In genomic region chr7:84591897-84592296, GRCh38 we compare ENCODE assay signal across 29 cellular contexts.
"Had no signal": no experiment of that assay in that cellular context is flagged by ENCODE, and none has a peak within 500 bp of the region (broad histone marks: within the 10 kb centered on the region; RNA-seq: fewer than 3 reads in every experiment).

No MANE protein-coding gene starts in this region.

- H3K36me3 ChIP-seq: colonic mucosa, esophagus muscularis mucosa, esophagus squamous epithelium, gastrocnemius medialis, gastroesophageal sphincter, heart left ventricle, heart right ventricle had no signal

- H3K27ac Mint-ChIP-seq: dendritic cell treated with granulocyte-macrophage colony-stimulating factor and Interleukin-4, amounts not matched to agents 40 ng/mL and 50 ng/mL, for 4 days; effector memory CD8-positive, alpha-beta T cell; endodermal cell had no signal

- FAIRE-seq: colon, endometrium, endothelial cell of umbilical vein, frontal cortex had no signal

- ATAC-seq: effector memory CD8-positive, alpha-beta T cell; esophagus mucosa; foreskin keratinocyte; gastrocnemius medialis; gastroesophageal sphincter; heart left ventricle; heart right ventricle had no signal

- H3K4me1 Mint-ChIP-seq: endodermal cell had no signal

- H3K4me1 ChIP-seq: colonic mucosa, esophagus muscularis mucosa, gastrocnemius medialis, gastroesophageal sphincter, heart left ventricle, heart right ventricle had no signal

- H3K4me3 ChIP-seq: colonic mucosa, coronary artery, dorsolateral prefrontal cortex, esophagus muscularis mucosa, esophagus squamous epithelium, gastrocnemius medialis, gastroesophageal sphincter, heart left ventricle, heart right ventricle had no signal

- H3K27me3 ChIP-seq: colonic mucosa, dorsolateral prefrontal cortex, esophagus muscularis mucosa, esophagus squamous epithelium, foreskin keratinocyte, gastrocnemius medialis, gastroesophageal sphincter, heart left ventricle, heart right ventricle had no signal

- H3K4me3 Mint-ChIP-seq: dendritic cell treated with granulocyte-macrophage colony-stimulating factor and Interleukin-4, amounts not matched to agents 40 ng/mL and 50 ng/mL, for 4 days; effector memory CD8-positive, alpha-beta T cell; endodermal cell had no signal

- H3K27me3 Mint-ChIP-seq: dendritic cell treated with granulocyte-macrophage colony-stimulating factor and Interleukin-4, amounts not matched to agents 40 ng/mL and 50 ng/mL, for 4 days; effector memory CD8-positive, alpha-beta T cell had no signal

- DNase-seq: colonic mucosa; cortex of kidney; dermis blood vessel endothelial cell; dorsolateral prefrontal cortex; effector CD4-positive, alpha-beta T cell; effector CD8-positive, alpha-beta T cell; effector memory CD4-positive, alpha-beta T cell; effector memory CD8-positive, alpha-beta T cell; endodermal cell; erythroblast; esophagus squamous epithelium; foreskin fibroblast; foreskin keratinocyte; foreskin melanocyte; gastrocnemius medialis; glutamatergic neuron; head of caudate nucleus; heart left ventricle; heart right ventricle had no signal

- H3K9me3 ChIP-seq: colonic mucosa, esophagus muscularis mucosa, esophagus squamous epithelium, gastrocnemius medialis, gastroesophageal sphincter had no signal

- H3K27ac ChIP-seq: colonic mucosa, coronary artery, dorsolateral prefrontal cortex, epithelial cell of prostate, esophagus muscularis mucosa, esophagus squamous epithelium, foreskin keratinocyte, gastrocnemius medialis, gastroesophageal sphincter, heart left ventricle, heart right ventricle had no signal
